Comparison of ENCODE assay signal across 2 cellular contexts in the genomic region with DNA sequence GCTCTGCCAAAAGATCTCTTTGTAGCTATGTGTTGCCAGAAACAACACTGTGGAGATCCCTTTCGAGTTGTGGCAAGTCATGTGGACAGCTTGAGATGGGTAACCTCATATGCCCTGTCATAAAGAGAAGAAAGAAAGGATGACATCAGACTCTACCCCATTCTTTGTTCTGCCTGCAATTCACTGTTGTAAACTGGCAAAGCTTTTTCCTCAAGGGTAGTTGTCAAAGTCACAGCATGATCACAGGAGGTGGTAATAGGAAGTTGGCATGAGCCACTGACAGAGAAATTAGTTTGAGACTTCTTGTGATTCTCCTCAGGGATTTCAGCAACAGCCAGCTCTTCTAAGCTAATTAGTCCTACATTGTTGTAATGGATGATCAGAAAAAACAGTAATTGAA.
TF ChIP-seq lines count a peak whose summit lies in the region.

No MANE protein-coding gene starts in this region.

TF ChIP-seq in HEK293T, 16 proteins besides CTCF, POLR2A, EP300 and RAD21 (continued from another document):
- TF ChIP-seq CTBP1 (IDR thresholded peaks at IDR 0.05; ENCODE audit: borderline replicate concordance) (peak; percentile 69; the same call in 1 of the 2 replicates), BHLHE40 (IDR thresholded peaks at IDR 0.05; ENCODE audit: borderline replicate concordance) (no peak), L3MBTL2 (conservative IDR thresholded peaks at IDR 0.05) (no peak), FOXM1 (IDR thresholded peaks at IDR 0.05; ENCODE audit: borderline replicate concordance) (no peak), FOXK2 (IDR thresholded peaks at IDR 0.05) (no peak), HDGF (IDR thresholded peaks at IDR 0.05; ENCODE audit: borderline replicate concordance) (no peak), SUZ12 (IDR thresholded peaks at IDR 0.05) (no peak), TARDBP (IDR thresholded peaks at IDR 0.05) (no peak)
- TF ChIP-seq, protein P1, sequence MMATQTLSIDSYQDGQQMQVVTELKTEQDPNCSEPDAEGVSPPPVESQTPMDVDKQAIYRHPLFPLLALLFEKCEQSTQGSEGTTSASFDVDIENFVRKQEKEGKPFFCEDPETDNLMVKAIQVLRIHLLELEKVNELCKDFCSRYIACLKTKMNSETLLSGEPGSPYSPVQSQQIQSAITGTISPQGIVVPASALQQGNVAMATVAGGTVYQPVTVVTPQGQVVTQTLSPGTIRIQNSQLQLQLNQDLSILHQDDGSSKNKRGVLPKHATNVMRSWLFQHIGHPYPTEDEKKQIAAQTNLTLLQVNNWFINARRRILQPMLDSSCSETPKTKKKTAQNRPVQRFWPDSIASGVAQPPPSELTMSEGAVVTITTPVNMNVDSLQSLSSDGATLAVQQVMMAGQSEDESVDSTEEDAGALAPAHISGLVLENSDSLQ (IDR thresholded peaks at IDR 0.05): peak; percentile 53

TF ChIP-seq in GM12878, 131 proteins besides CTCF, POLR2A, EP300 and RAD21:
- TF ChIP-seq, protein P2, sequence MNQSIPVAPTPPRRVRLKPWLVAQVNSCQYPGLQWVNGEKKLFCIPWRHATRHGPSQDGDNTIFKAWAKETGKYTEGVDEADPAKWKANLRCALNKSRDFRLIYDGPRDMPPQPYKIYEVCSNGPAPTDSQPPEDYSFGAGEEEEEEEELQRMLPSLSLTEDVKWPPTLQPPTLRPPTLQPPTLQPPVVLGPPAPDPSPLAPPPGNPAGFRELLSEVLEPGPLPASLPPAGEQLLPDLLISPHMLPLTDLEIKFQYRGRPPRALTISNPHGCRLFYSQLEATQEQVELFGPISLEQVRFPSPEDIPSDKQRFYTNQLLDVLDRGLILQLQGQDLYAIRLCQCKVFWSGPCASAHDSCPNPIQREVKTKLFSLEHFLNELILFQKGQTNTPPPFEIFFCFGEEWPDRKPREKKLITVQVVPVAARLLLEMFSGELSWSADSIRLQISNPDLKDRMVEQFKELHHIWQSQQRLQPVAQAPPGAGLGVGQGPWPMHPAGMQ (IDR thresholded peaks at IDR 0.05; ENCODE audit: borderline replicate concordance): no peak
- TF ChIP-seq, protein P3, sequence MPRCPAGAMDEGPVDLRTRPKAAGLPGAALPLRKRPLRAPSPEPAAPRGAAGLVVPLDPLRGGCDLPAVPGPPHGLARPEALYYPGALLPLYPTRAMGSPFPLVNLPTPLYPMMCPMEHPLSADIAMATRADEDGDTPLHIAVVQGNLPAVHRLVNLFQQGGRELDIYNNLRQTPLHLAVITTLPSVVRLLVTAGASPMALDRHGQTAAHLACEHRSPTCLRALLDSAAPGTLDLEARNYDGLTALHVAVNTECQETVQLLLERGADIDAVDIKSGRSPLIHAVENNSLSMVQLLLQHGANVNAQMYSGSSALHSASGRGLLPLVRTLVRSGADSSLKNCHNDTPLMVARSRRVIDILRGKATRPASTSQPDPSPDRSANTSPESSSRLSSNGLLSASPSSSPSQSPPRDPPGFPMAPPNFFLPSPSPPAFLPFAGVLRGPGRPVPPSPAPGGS (IDR thresholded peaks at IDR 0.05; ENCODE audit: borderline replicate concordance, insufficient read depth, low read depth, low read length, poor library complexity, severe bottlenecking): no peak
- TF ChIP-seq SMARCA5 (IDR thresholded peaks at IDR 0.05) (no peak), IKZF2 (IDR thresholded peaks at IDR 0.05) (no peak), ATF3 (IDR thresholded peaks at IDR 0.05; ENCODE audit: borderline replicate concordance, extremely low read depth, low read depth, low read length) (no peak), SRF (IDR thresholded peaks at IDR 0.05; ENCODE audit: low read depth in 2 of 2, low read length in 2 of 2) (no peak), MEF2A (IDR thresholded peaks at IDR 0.05; ENCODE audit: insufficient read depth, low read depth, low read length) (no peak), SPI1 (IDR thresholded peaks at IDR 0.05; ENCODE audit: borderline replicate concordance, insufficient read depth, low read depth, low read length) (no peak), SUPT20H (IDR thresholded peaks at IDR 0.05; ENCODE audit: borderline replicate concordance, control insufficient read depth, low read depth, low read length) (no peak)
- TF ChIP-seq, protein P4, sequence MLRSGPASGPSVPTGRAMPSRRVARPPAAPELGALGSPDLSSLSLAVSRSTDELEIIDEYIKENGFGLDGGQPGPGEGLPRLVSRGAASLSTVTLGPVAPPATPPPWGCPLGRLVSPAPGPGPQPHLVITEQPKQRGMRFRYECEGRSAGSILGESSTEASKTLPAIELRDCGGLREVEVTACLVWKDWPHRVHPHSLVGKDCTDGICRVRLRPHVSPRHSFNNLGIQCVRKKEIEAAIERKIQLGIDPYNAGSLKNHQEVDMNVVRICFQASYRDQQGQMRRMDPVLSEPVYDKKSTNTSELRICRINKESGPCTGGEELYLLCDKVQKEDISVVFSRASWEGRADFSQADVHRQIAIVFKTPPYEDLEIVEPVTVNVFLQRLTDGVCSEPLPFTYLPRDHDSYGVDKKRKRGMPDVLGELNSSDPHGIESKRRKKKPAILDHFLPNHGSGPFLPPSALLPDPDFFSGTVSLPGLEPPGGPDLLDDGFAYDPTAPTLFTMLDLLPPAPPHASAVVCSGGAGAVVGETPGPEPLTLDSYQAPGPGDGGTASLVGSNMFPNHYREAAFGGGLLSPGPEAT (IDR thresholded peaks at IDR 0.05; ENCODE audit: low read depth): no peak
- TF ChIP-seq, protein P5, sequence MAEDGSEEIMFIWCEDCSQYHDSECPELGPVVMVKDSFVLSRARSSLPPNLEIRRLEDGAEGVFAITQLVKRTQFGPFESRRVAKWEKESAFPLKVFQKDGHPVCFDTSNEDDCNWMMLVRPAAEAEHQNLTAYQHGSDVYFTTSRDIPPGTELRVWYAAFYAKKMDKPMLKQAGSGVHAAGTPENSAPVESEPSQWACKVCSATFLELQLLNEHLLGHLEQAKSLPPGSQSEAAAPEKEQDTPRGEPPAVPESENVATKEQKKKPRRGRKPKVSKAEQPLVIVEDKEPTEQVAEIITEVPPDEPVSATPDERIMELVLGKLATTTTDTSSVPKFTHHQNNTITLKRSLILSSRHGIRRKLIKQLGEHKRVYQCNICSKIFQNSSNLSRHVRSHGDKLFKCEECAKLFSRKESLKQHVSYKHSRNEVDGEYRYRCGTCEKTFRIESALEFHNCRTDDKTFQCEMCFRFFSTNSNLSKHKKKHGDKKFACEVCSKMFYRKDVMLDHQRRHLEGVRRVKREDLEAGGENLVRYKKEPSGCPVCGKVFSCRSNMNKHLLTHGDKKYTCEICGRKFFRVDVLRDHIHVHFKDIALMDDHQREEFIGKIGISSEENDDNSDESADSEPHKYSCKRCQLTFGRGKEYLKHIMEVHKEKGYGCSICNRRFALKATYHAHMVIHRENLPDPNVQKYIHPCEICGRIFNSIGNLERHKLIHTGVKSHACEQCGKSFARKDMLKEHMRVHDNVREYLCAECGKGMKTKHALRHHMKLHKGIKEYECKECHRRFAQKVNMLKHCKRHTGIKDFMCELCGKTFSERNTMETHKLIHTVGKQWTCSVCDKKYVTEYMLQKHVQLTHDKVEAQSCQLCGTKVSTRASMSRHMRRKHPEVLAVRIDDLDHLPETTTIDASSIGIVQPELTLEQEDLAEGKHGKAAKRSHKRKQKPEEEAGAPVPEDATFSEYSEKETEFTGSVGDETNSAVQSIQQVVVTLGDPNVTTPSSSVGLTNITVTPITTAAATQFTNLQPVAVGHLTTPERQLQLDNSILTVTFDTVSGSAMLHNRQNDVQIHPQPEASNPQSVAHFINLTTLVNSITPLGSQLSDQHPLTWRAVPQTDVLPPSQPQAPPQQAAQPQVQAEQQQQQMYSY (CRISPR knock-in tag; IDR thresholded peaks at IDR 0.05): no peak
